1 cellular context compared by ENCODE assay signal in genomic region chr5:142847898-142848790, GRCh38.
TF ChIP-seq lines count a peak whose summit lies in the region.

No MANE protein-coding gene starts in this region.

TF ChIP-seq in WTC11, 78 proteins besides CTCF, POLR2A, EP300 and RAD21 (continued from another document):
- no peak for TF ChIP-seq ZNF532 (CRISPR knock-in tag; IDR thresholded peaks at IDR 0.05; ENCODE audit: borderline replicate concordance)
